ENCODE assay signal across 18 cellular contexts in genomic region chr5:38790891-38791290, GRCh38. TPM values are rescaled to one million over a fixed set of nuclear protein-coding genes. Genes with fewer than 3 reads are reported as not detected.
"Had no signal": no experiment of that assay in that cellular context is flagged by ENCODE, and none has a peak within 500 bp of the region (broad histone marks: within the 10 kb centered on the region; RNA-seq: fewer than 3 reads in every experiment).

No MANE protein-coding gene starts in this region.

- H3K4me1 Mint-ChIP-seq: naive thymus-derived CD8-positive, alpha-beta T cell had no signal

- H3K9me3 ChIP-seq: mucosa of descending colon, right atrium auricular region, sigmoid colon had no signal

- H3K4me3 ChIP-seq: dorsolateral prefrontal cortex, mucosa of descending colon, right atrium auricular region, sigmoid colon had no signal

- ATAC-seq: foreskin keratinocyte; left colon; left ventricle myocardium superior; mucosa of descending colon; naive thymus-derived CD8-positive, alpha-beta T cell had no signal

- H3K36me3 ChIP-seq: right atrium auricular region, sigmoid colon had no signal

- H3K27ac ChIP-seq: dorsolateral prefrontal cortex, foreskin keratinocyte, right atrium auricular region, sigmoid colon had no signal

- H3K4me3 Mint-ChIP-seq: naive thymus-derived CD8-positive, alpha-beta T cell had no signal

- H3K4me1 ChIP-seq: foreskin keratinocyte had no signal

- DNase-seq: cortex of kidney; dorsolateral prefrontal cortex; effector CD8-positive, alpha-beta T cell; foreskin keratinocyte; head of caudate nucleus; hippocampal formation; left colon; left ventricle myocardium superior; mucosa of descending colon; naive thymus-derived CD8-positive, alpha-beta T cell; posterior cingulate gyrus; sigmoid colon; small intestine; stimulated activated CD4-positive, alpha-beta T cell treated with anti-CD3 and anti-CD28 coated beads, Interleukin-12 subunit alpha, Interleukin-12 subunit beta, amount 100 ng/mL, for 4 hours; stimulated activated naive CD4-positive, alpha-beta T cell treated with Interleukin-2 at 50 U/mL for 16 hours; trophoblast cell had no signal

- H3K27me3 ChIP-seq: dorsolateral prefrontal cortex, right atrium auricular region, sigmoid colon had no signal

- H3K27ac Mint-ChIP-seq: naive thymus-derived CD8-positive, alpha-beta T cell had no signal

RNA-seq across cellular contexts. Expression of gene OSMR, which starts 54.9 kb away (rescaled TPM):
- total RNA-seq: naive thymus-derived CD8-positive, alpha-beta T cell had no signal
- polyA plus RNA-seq: neural cell had no signal
